1 cellular context compared by ENCODE assay signal in the genomic region with DNA sequence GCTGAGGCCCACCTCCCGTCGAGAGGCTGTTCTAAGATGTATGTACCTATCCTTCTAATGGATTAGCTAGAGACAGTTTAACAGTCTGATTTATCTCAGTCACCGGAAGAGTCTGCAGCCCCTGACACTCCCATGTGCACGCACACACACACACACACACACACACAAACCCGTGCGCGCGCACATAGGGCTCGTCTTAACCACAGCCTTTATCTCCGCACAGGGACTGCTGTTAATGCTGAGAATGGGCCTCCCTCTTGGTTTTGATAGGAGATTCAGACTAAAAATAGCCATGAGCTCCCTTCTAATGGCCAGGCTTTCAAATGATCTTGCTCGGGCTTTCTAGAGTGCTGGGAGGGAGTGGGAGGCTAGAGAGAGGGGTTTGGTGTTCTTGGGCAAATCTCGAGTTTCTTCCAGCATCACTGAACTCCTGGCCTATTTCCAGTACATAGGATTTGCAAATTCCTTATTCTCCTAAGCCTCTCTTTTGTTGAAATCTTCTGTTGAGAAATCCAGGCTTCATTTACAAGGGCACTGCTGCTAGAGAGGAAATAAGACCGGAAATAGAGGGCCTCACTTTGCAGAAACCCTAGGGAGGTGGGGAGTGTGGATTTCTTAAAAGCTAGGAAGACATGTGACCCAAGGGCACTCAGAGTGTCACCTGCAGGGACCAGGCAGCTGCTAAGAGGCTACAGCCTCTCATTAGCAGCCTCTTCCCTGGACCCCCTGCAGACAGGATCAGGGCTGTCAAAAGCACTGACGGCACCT.
TF ChIP-seq lines count a peak whose summit lies in the region.

No MANE protein-coding gene starts in this region.

TF ChIP-seq in K562, 482 proteins besides CTCF, POLR2A, EP300 and RAD21 (continued from another document):
- TF ChIP-seq, protein P1, sequence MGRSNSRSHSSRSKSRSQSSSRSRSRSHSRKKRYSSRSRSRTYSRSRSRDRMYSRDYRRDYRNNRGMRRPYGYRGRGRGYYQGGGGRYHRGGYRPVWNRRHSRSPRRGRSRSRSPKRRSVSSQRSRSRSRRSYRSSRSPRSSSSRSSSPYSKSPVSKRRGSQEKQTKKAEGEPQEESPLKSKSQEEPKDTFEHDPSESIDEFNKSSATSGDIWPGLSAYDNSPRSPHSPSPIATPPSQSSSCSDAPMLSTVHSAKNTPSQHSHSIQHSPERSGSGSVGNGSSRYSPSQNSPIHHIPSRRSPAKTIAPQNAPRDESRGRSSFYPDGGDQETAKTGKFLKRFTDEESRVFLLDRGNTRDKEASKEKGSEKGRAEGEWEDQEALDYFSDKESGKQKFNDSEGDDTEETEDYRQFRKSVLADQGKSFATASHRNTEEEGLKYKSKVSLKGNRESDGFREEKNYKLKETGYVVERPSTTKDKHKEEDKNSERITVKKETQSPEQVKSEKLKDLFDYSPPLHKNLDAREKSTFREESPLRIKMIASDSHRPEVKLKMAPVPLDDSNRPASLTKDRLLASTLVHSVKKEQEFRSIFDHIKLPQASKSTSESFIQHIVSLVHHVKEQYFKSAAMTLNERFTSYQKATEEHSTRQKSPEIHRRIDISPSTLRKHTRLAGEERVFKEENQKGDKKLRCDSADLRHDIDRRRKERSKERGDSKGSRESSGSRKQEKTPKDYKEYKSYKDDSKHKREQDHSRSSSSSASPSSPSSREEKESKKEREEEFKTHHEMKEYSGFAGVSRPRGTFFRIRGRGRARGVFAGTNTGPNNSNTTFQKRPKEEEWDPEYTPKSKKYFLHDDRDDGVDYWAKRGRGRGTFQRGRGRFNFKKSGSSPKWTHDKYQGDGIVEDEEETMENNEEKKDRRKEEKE (IDR thresholded peaks at IDR 0.05; ENCODE audit: borderline replicate concordance in 1 of 2, control insufficient read depth in 1 of 2, low read depth in 2 of 2, low read length in 1 of 2): no peak
- TF ChIP-seq HMG20B (CRISPR knock-in tag; IDR thresholded peaks at IDR 0.05): no peak
- TF ChIP-seq NCOA1 (IDR thresholded peaks at IDR 0.05; ENCODE audit: low read depth): peak; percentile 62; the same call in 1 of the 2 replicates
